Comparison of ENCODE assay signal across 14 cellular contexts in the genomic region with DNA sequence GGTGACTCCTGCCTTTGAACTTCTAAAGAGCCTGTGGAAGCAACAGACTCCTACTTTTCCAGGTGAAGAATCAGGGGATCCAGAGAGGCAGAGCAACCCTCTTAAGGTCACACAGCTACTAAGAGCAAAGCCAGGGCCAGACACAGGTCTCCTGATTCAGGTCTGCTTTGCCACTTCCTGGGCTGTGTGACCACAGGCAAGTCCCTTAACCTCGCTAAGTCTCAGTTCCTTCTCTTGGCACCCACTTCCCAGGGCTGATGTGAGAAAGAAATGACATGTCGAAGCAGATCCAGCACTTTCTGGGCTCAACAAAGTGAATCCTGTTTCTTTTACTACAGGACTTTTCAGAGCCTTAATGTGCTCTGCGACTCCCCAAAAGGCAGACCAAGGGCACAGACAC. TPM values are rescaled to one million over a fixed set of nuclear protein-coding genes. Genes with fewer than 3 reads are reported as not detected.
DNase-seq lines count a peak whose midpoint lies in the region; ATAC-seq and TF ChIP-seq lines count a peak whose summit lies in the region.
"Had no signal": no experiment of that assay in that cellular context is flagged by ENCODE, and none has a peak within 500 bp of the region (broad histone marks: within the 10 kb centered on the region; RNA-seq: fewer than 3 reads in every experiment).

No MANE protein-coding gene starts in this region.

- H2AFZ ChIP-seq in mesenchymal stem cell (ENCODE audit: low read depth, low read length) (no peak overlapping the region), neural progenitor cell (replicated peaks) (no peak overlapping the region)

- no peak for TF ChIP-seq CTCF in C4-2B (conservative IDR thresholded peaks at IDR 0.05)
- no peak for TF ChIP-seq CTCF in RWPE1 (conservative IDR thresholded peaks at IDR 0.05; ENCODE audit: low read depth)
- no peak for TF ChIP-seq CTCF in neural progenitor cell (IDR thresholded peaks at IDR 0.05)

- H3K27ac ChIP-seq in C4-2B (peak overlapping the region; percentile 99), RWPE1 (peak overlapping the region; percentile 88), mesenchymal stem cell (ENCODE audit: low read length, poor library complexity, severe bottlenecking) (no peak overlapping the region), neural progenitor cell (no peak overlapping the region)

- H3K9me3 Mint-ChIP-seq in neural progenitor cell, result no peaks in the 10 kb centered on the region
- H3K9me3 Mint-ChIP-seq: central memory CD8-positive, alpha-beta T cell had no signal

- H3K27ac Mint-ChIP-seq in neural progenitor cell, result no peak overlapping the region

- H2BK5ac ChIP-seq in mesenchymal stem cell (ENCODE audit: low read depth, low read length, poor library complexity, severe bottlenecking), result no peak overlapping the region

- H2BK12ac ChIP-seq in mesenchymal stem cell (ENCODE audit: low read length in 2 of 2), result peak overlapping the region in 1 of 2 experiments; percentile 59

- H3K79me2 ChIP-seq in neural progenitor cell (ENCODE audit: low read depth), result no peaks in the 10 kb centered on the region

- no peak overlapping the region for H3K4me2 ChIP-seq in mesenchymal stem cell (ENCODE audit: low read length, poor library complexity, severe bottlenecking)
- H3K4me2 ChIP-seq in neural progenitor cell, result no peak overlapping the region

- no peak overlapping the region for H2BK15ac ChIP-seq in mesenchymal stem cell (ENCODE audit: low read depth, poor library complexity, severe bottlenecking)

- H2AK5ac ChIP-seq in mesenchymal stem cell (ENCODE audit: low read length, severe bottlenecking), result no peak overlapping the region

- no peak overlapping the region for H3K4ac ChIP-seq in mesenchymal stem cell (ENCODE audit: low read depth in 1 of 2, low read length in 2 of 2)

- H3K9ac ChIP-seq in mesenchymal stem cell (ENCODE audit: low read length) (no peak overlapping the region), neural progenitor cell (no peak overlapping the region)

- CTCF ChIA-PET in RWPE1 (lab: Yijun Ruan, JAX), result no interaction called here

- H3K4me1 Mint-ChIP-seq in neural progenitor cell, result peaks cover 2% of the 10 kb centered on the region
- H3K4me1 Mint-ChIP-seq: central memory CD8-positive, alpha-beta T cell had no signal

- POLR2A ChIA-PET in RWPE1 (lab: Yijun Ruan, JAX; ENCODE audit: low non-redundant PET), result no interaction called here

- peaks cover 9% of the 10 kb centered on the region for H3K36me3 Mint-ChIP-seq in neural progenitor cell

- no peaks in the 10 kb centered on the region for H4K20me1 ChIP-seq in neural progenitor cell (ENCODE audit: low read depth)

- H3K27me3 ChIP-seq in mesenchymal stem cell (ENCODE audit: control insufficient read depth in 1 of 2, insufficient read depth in 1 of 2, low read length in 2 of 2) (no peaks in the 10 kb centered on the region), neural progenitor cell (no peaks in the 10 kb centered on the region)

- peaks cover 5% of the 10 kb centered on the region for H3K79me1 ChIP-seq in mesenchymal stem cell (replicated peaks; ENCODE audit: low read length, poor library complexity, severe bottlenecking)

- H3K36me3 ChIP-seq in mesenchymal stem cell (ENCODE audit: control insufficient read depth in 1 of 2, insufficient read depth in 2 of 2, low read depth in 1 of 2, low read length in 2 of 2), result peaks cover 62 to 78% of the 10 kb centered on the region in 2 experiments
- no peaks in the 10 kb centered on the region for H3K36me3 ChIP-seq in neural progenitor cell

- no peak for ATAC-seq in HG03135 (IDR thresholded peaks at IDR 0.05; ENCODE audit: unreplicated experiment)

- peaks cover 5% of the 10 kb centered on the region for H3F3A ChIP-seq in neural progenitor cell (ENCODE audit: low read depth)

- peak; percentile 18 for DNase-seq in GM19238 (ENCODE audit: insufficient read length, low spot score)
- no peak for DNase-seq in RWPE1 (ENCODE audit: low spot score)
- DNase-seq in mesenchymal stem cell, result no peak
- no peak for DNase-seq in neural progenitor cell (ENCODE audit: low spot score)
- no peak for DNase-seq in SW480 (ENCODE audit: low spot score)
- no peak for DNase-seq in OCI-M2 (lab: John Stamatoyannopoulos, UW; ENCODE audit: unreplicated experiment)
- DNase-seq: activated naive CD4-positive, alpha-beta T cell; HCEC 1CT; MM.1S; NCI-H446; stimulated activated CD4-positive, alpha-beta T cell treated with anti-CD3 and anti-CD28 coated beads, Interleukin-2, amount 100 ng/mL, for 48 hours had no signal

- no peaks in the 10 kb centered on the region for H3K9me3 ChIP-seq in mesenchymal stem cell (ENCODE audit: control insufficient read depth, low read length)
- no peaks in the 10 kb centered on the region for H3K9me3 ChIP-seq in neural progenitor cell (ENCODE audit: low read depth)

- no peak overlapping the region for H3K23ac ChIP-seq in mesenchymal stem cell (ENCODE audit: low read length in 2 of 2)

- H3K14ac ChIP-seq in mesenchymal stem cell (ENCODE audit: low read length in 2 of 2), result no peak overlapping the region

- peaks cover 3% of the 10 kb centered on the region for H3K27me3 Mint-ChIP-seq in neural progenitor cell (ENCODE audit: insufficient read depth, low read depth)
- H3K27me3 Mint-ChIP-seq: central memory CD8-positive, alpha-beta T cell had no signal

- no peak overlapping the region for H3K4me3 Mint-ChIP-seq in neural progenitor cell
- H3K4me3 Mint-ChIP-seq: central memory CD8-positive, alpha-beta T cell had no signal

- WGBS in mesenchymal stem cell, result 95% methylated on average over 2 of the region's 3 CpGs

- H4K8ac ChIP-seq in mesenchymal stem cell (ENCODE audit: low read length), result peak overlapping the region; percentile 15

- H3K4me3 ChIP-seq in mesenchymal stem cell (ENCODE audit: insufficient read depth in 1 of 2, low read depth in 1 of 2, low read length in 2 of 2) (no peak overlapping the region), neural progenitor cell (no peak overlapping the region)

- no peak overlapping the region for H2BK120ac ChIP-seq in mesenchymal stem cell (ENCODE audit: low read depth, low read length)

- H3K18ac ChIP-seq in mesenchymal stem cell (ENCODE audit: low read depth in 1 of 2, low read length in 2 of 2), result no peak overlapping the region

- peaks cover 15% of the 10 kb centered on the region for H3K4me1 ChIP-seq in mesenchymal stem cell (ENCODE audit: control insufficient read depth, insufficient read depth, low read depth, low read length)
- peaks cover 6% of the 10 kb centered on the region for H3K4me1 ChIP-seq in neural progenitor cell

- H4K91ac ChIP-seq in mesenchymal stem cell (ENCODE audit: low read length), result no peak overlapping the region

RNA-seq across cellular contexts. Expression of gene UQCR10, which starts 30.2 kb away (rescaled TPM):
- polyA plus RNA-seq in mesenchymal stem cell (2013, experiment 1 of 2), result 145 TPM
- polyA plus RNA-seq in mesenchymal stem cell (2013, experiment 2 of 2), result 148 TPM
- total RNA-seq in neural progenitor cell (ENCODE audit: low replicate concordance), result 48.7 and 57.5 TPM in 2 replicates

RNA-seq across cellular contexts. Expression of gene ZMAT5, which starts 30.5 kb away (rescaled TPM):
- 30.6 TPM for polyA plus RNA-seq in mesenchymal stem cell (2013, experiment 1 of 2)
- 33.0 TPM for polyA plus RNA-seq in mesenchymal stem cell (2013, experiment 2 of 2)
- total RNA-seq in neural progenitor cell (ENCODE audit: low replicate concordance), result 20.8 and 26.7 TPM in 2 replicates

RNA-seq across cellular contexts. Expression of gene ASCC2, which starts 40.7 kb away (rescaled TPM):
- polyA plus RNA-seq in mesenchymal stem cell (2013, experiment 1 of 2), result 43.5 TPM
- polyA plus RNA-seq in mesenchymal stem cell (2013, experiment 2 of 2), result 43.8 TPM
- total RNA-seq in neural progenitor cell (ENCODE audit: low replicate concordance), result 16.1 and 17.3 TPM in 2 replicates

Comparison
In these comparisons a context has a peak if more than half of its experiments do, and no peak if none do; other contexts are left out.
1. H3K27ac ChIP-seq: peak in C4-2B (single experiment) and RWPE1 (single experiment); none in mesenchymal stem cell (single experiment) and neural progenitor cell (single experiment).